ENCODE assay signal across 20 cellular contexts in genomic region chr6:1962201-1962600, GRCh38.
"Had no signal": no experiment of that assay in that cellular context is flagged by ENCODE, and none has a peak within 500 bp of the region (broad histone marks: within the 10 kb centered on the region; RNA-seq: fewer than 3 reads in every experiment).

No MANE protein-coding gene starts in this region.

- H3K4me3 ChIP-seq: colonic mucosa, mucosa of descending colon, stomach, thoracic aorta, transverse colon had no signal

- DNase-seq: colonic mucosa; dermis blood vessel endothelial cell; effector CD4-positive, alpha-beta T cell; endodermal cell; foreskin melanocyte; head of caudate nucleus; hypothalamus; kidney glomerular epithelial cell; mammary epithelial cell; mucosa of descending colon; naive thymus-derived CD8-positive, alpha-beta T cell; posterior cingulate gyrus; stimulated activated naive CD4-positive, alpha-beta T cell; stomach; substantia nigra; transverse colon had no signal

- H3K27me3 ChIP-seq: colonic mucosa, neutrophil, stomach, transverse colon had no signal

- H3K27ac ChIP-seq: colonic mucosa, neutrophil, stomach, thoracic aorta, transverse colon had no signal

- H3K4me1 ChIP-seq: colonic mucosa, stomach, transverse colon had no signal

- H3K9me3 ChIP-seq: colonic mucosa, mucosa of descending colon, neutrophil, stomach, thoracic aorta, transverse colon had no signal

- H3K36me3 ChIP-seq: colonic mucosa, neutrophil, thoracic aorta, transverse colon had no signal

- ATAC-seq: left lobe of liver; mucosa of descending colon; naive thymus-derived CD8-positive, alpha-beta T cell; sciatic nerve had no signal
